Comparison of ENCODE assay signal across 15 cellular contexts in genomic region chr10:29063806-29064644, GRCh38.
DNase-seq lines count a peak whose midpoint lies in the region; ATAC-seq and TF ChIP-seq lines count a peak whose summit lies in the region.
"Had no signal": no experiment of that assay in that cellular context is flagged by ENCODE, and none has a peak within 500 bp of the region (broad histone marks: within the 10 kb centered on the region; RNA-seq: fewer than 3 reads in every experiment).

No MANE protein-coding gene starts in this region.

- H3K18ac ChIP-seq in trophoblast cell (ENCODE audit: low read length) = no peak overlapping the region

- TF ChIP-seq CTCF in RWPE1 (conservative IDR thresholded peaks at IDR 0.05; ENCODE audit: low read depth) = no peak
- TF ChIP-seq CTCF in fibroblast of mammary gland (conservative IDR thresholded peaks at IDR 0.05; ENCODE audit: control insufficient read depth, insufficient read depth, low read depth, low read length) = no peak
- no peak for TF ChIP-seq CTCF in upper lobe of right lung (IDR thresholded peaks at IDR 0.05)
- TF ChIP-seq CTCF in BE2C (IDR thresholded peaks at IDR 0.05; ENCODE audit: low read depth, low read length) = no peak

- H3K27ac ChIP-seq in RWPE1 (no peak overlapping the region), trophoblast cell (ENCODE audit: low read depth, low read length) (peak overlapping the region; percentile 96), upper lobe of right lung (no peak overlapping the region)
- no peak overlapping the region for H3K27ac ChIP-seq in effector memory CD4-positive, alpha-beta T cell (ENCODE audit: insufficient read depth, low read length, poor library complexity, severe bottlenecking)
- H3K27ac ChIP-seq: coronary artery, right atrium auricular region had no signal

- peak overlapping the region; percentile 97 for H2BK5ac ChIP-seq in trophoblast cell (ENCODE audit: low read depth, low read length, poor library complexity)

- no peaks in the 10 kb centered on the region for H3K36me3 ChIP-seq in trophoblast cell (ENCODE audit: control insufficient read depth in 1 of 2, insufficient read depth in 2 of 2, low read length in 2 of 2)
- no peaks in the 10 kb centered on the region for H3K36me3 ChIP-seq in upper lobe of right lung
- H3K36me3 ChIP-seq in BE2C = no peaks in the 10 kb centered on the region
- H3K36me3 ChIP-seq in effector memory CD4-positive, alpha-beta T cell (ENCODE audit: control insufficient read depth, insufficient read depth, low read length) = no peaks in the 10 kb centered on the region
- H3K36me3 ChIP-seq: right atrium auricular region had no signal

- peaks cover 9 to 14% of the 10 kb centered on the region in 2 experiments for H3K4me1 ChIP-seq in trophoblast cell (ENCODE audit: control insufficient read depth in 1 of 2, insufficient read depth in 2 of 2, low read length in 2 of 2)
- H3K4me1 ChIP-seq in upper lobe of right lung = no peaks in the 10 kb centered on the region
- no peaks in the 10 kb centered on the region; the same call in 1 of the 2 replicates for H3K4me1 ChIP-seq in BE2C
- H3K4me1 ChIP-seq in effector memory CD4-positive, alpha-beta T cell (ENCODE audit: control insufficient read depth, insufficient read depth, low read length, poor library complexity, severe bottlenecking) = no peaks in the 10 kb centered on the region
- H3K4me1 ChIP-seq: right atrium auricular region had no signal

- peak overlapping the region; percentile 99 for H4K91ac ChIP-seq in trophoblast cell (ENCODE audit: low read depth, low read length)

- H3K79me2 ChIP-seq in trophoblast cell (ENCODE audit: control insufficient read depth, insufficient read depth, low read length, poor library complexity) = peaks cover 6% of the 10 kb centered on the region

- H2BK12ac ChIP-seq in trophoblast cell (ENCODE audit: low read length) = peak overlapping the region; percentile 78

- H4K8ac ChIP-seq in trophoblast cell (ENCODE audit: low read depth, low read length) = peak overlapping the region; percentile 71

- H3K9me3 ChIP-seq in trophoblast cell (ENCODE audit: insufficient read depth, low read depth, low read length) (no peaks in the 10 kb centered on the region), upper lobe of right lung (no peaks in the 10 kb centered on the region), BE2C (no peaks in the 10 kb centered on the region)
- no peaks in the 10 kb centered on the region for H3K9me3 ChIP-seq in effector memory CD4-positive, alpha-beta T cell (ENCODE audit: control insufficient read depth, low read length)
- H3K9me3 ChIP-seq: right atrium auricular region had no signal

- intact Hi-C loops in upper lobe of right lung (cut with DNase I) = no loop called here

- CTCF ChIA-PET in RWPE1 (lab: Yijun Ruan, JAX) = interaction anchor here (0.5 to 0.6 kb wide), 3 partner anchors 47 to 73 kb away, joined by 3 to 4 read pairs (median 3); no protein-coding TSS in a partner anchor

- peak overlapping the region; percentile 86 for H2BK120ac ChIP-seq in trophoblast cell (ENCODE audit: insufficient read depth, low read length, poor library complexity)

- H3K27me3 ChIP-seq in trophoblast cell (ENCODE audit: insufficient read depth, low read length) = no peaks in the 10 kb centered on the region
- no peaks in the 10 kb centered on the region for H3K27me3 ChIP-seq in upper lobe of right lung
- H3K27me3 ChIP-seq in BE2C = no peaks in the 10 kb centered on the region
- H3K27me3 ChIP-seq in effector memory CD4-positive, alpha-beta T cell (replicated peaks; ENCODE audit: control insufficient read depth, insufficient read depth, low read length, poor library complexity, severe bottlenecking) = no peaks in the 10 kb centered on the region
- H3K27me3 ChIP-seq: right atrium auricular region had no signal

- H3K4me2 ChIP-seq in trophoblast cell (ENCODE audit: low read length) = peak overlapping the region; percentile 30

- peak overlapping the region; percentile 11 for H3K14ac ChIP-seq in trophoblast cell (ENCODE audit: low read length)

- no CpG with 5 or more reads among the region's 5 CpGs for WGBS in trophoblast cell (ENCODE audit: extremely low coverage, insufficient coverage, insufficient read length)

- no peak overlapping the region for H3K23ac ChIP-seq in trophoblast cell (ENCODE audit: low read length)

- no peak overlapping the region for H3K9ac ChIP-seq in trophoblast cell (ENCODE audit: low read length)

- no peak overlapping the region for H3K4ac ChIP-seq in trophoblast cell (ENCODE audit: low read depth, low read length)

- H2AFZ ChIP-seq in trophoblast cell (ENCODE audit: insufficient read depth, low read length, poor library complexity) = no peak overlapping the region

- H3K4me3 ChIP-seq in fibroblast of mammary gland (ENCODE audit: control insufficient read depth, low read depth, low read length) (no peak overlapping the region), trophoblast cell (ENCODE audit: low read depth, low read length) (no peak overlapping the region), upper lobe of right lung (no peak overlapping the region), BE2C (ENCODE audit: low read depth, low read length) (no peak overlapping the region)
- no peak overlapping the region for H3K4me3 ChIP-seq in effector memory CD4-positive, alpha-beta T cell (ENCODE audit: insufficient read depth, low read depth, low read length, poor library complexity, severe bottlenecking)
- H3K4me3 ChIP-seq: coronary artery, right atrium auricular region had no signal

- POLR2A ChIA-PET in RWPE1 (lab: Yijun Ruan, JAX; ENCODE audit: low non-redundant PET) = interaction anchor here (0.6 kb wide), 1 partner anchor 169 kb away, joined by 4 read pairs; no protein-coding TSS in a partner anchor

- no peak overlapping the region for H2AK5ac ChIP-seq in trophoblast cell (ENCODE audit: low read length)

- no peak overlapping the region for H4K12ac ChIP-seq in trophoblast cell (ENCODE audit: low read depth, low read length)

- peak; percentile 33 for DNase-seq in ELR (ENCODE audit: low read depth)
- peak; percentile 8 for DNase-seq in RWPE1 (ENCODE audit: low spot score)
- DNase-seq in fibroblast of mammary gland (ENCODE audit: low read depth) = peak; percentile 5
- DNase-seq in trophoblast cell = peak; percentile 77 to 95
- DNase-seq in upper lobe of right lung = no peak
- DNase-seq in BE2C = no peak
- no peak for DNase-seq in UCSD-AML1 (lab: John Stamatoyannopoulos, UW; ENCODE audit: unreplicated experiment)
- DNase-seq in effector memory CD4-positive, alpha-beta T cell = no peak
- DNase-seq: NCI-H1105 treated with DMSO at 0.1 percent for 48 hours; NCI-H510A treated with DMSO at 0.1 percent for 48 hours; stimulated activated naive CD8-positive, alpha-beta T cell treated with anti-CD3 and anti-CD28 coated beads, Interleukin-15, amount 100 ng/mL, for 72 hours had no signal

- no peak for ATAC-seq in upper lobe of right lung
- ATAC-seq: activated naive CD4-positive, alpha-beta T cell treated with anti-CD3 and anti-CD28 coated beads, Interleukin-2, amount 50 U/mL, for 72 hours; HCT116; stimulated activated naive CD8-positive, alpha-beta T cell treated with anti-CD3 and anti-CD28 coated beads, Interleukin-15, amount 100 ng/mL, for 72 hours had no signal

- H3K79me1 ChIP-seq in trophoblast cell (ENCODE audit: low read length) = peaks cover 44% of the 10 kb centered on the region

Comparison
In these comparisons a context has a peak if more than half of its experiments do, and no peak if none do; other contexts are left out.
1. DNase-seq: peak in ELR (single experiment), RWPE1 (single experiment), fibroblast of mammary gland (single experiment) and trophoblast cell (2 of 2); none in upper lobe of right lung (single experiment), BE2C (single experiment), UCSD-AML1 (single experiment) and effector memory CD4-positive, alpha-beta T cell (0 of 3).